In genomic region chr6:31814677-31815024, GRCh38 we compare ENCODE assay signal across 1 cellular context.
TF ChIP-seq lines count a peak whose summit lies in the region.

No MANE protein-coding gene starts in this region.

TF ChIP-seq in endothelial cell of umbilical vein, 7 proteins besides CTCF, POLR2A, EP300 and RAD21:
- no peak for TF ChIP-seq FOS (IDR thresholded peaks at IDR 0.05; ENCODE audit: borderline replicate concordance, insufficient read depth, low read length)
- TF ChIP-seq EZH2 (IDR thresholded peaks at IDR 0.05; ENCODE audit: borderline replicate concordance, low read depth, low read length, severe bottlenecking), result no peak
- TF ChIP-seq JUN (IDR thresholded peaks at IDR 0.05; ENCODE audit: borderline replicate concordance, insufficient read depth, insufficient read length, low read depth), result no peak
- no peak for TF ChIP-seq MAX (IDR thresholded peaks at IDR 0.05; ENCODE audit: insufficient read depth, insufficient read length)
- TF ChIP-seq POLR2AphosphoS5 (IDR thresholded peaks at IDR 0.05; ENCODE audit: insufficient read depth, low read depth, low read length), result no peak
- no peak for TF ChIP-seq MYC (IDR thresholded peaks at IDR 0.05; ENCODE audit: low read depth, low read length)
- no peak for TF ChIP-seq GATA2 (IDR thresholded peaks at IDR 0.05; ENCODE audit: insufficient read depth, insufficient read length, low read depth, low read length)
